In the genomic region with DNA sequence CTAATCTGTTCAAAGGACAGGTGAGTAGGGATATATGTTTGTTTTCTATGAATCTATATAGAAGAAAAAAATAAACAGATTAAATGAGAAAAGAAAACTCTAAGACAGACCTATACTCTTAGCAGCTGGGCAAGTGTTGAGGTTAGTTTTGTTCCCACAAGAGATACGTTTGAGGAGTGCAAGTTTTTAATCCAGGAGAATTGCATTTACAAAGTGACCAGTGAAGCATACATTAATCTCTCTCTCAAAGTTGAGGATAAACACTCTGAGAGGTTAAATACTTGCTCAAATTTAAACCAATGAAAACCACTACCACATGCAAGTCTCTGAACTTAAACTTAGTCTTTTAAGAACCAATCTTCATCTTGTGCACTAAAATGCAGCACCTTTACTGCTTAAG, we compare ENCODE assay signal across 9 cellular contexts.
"Had no signal": no experiment of that assay in that cellular context is flagged by ENCODE, and none has a peak within 500 bp of the region (broad histone marks: within the 10 kb centered on the region; RNA-seq: fewer than 3 reads in every experiment).

No MANE protein-coding gene starts in this region.

- DNase-seq: activated effector memory CD4-positive, alpha-beta T cell treated with anti-CD3 and anti-CD28 coated beads, Interleukin-2, amount 50 U/mL, for 16 hours; activated T-cell treated with anti-CD3 and anti-CD28 coated beads, Interleukin-2, amount 50 U/mL, for 4 hours; ovary; T-helper 2 cell had no signal

- H3K36me3 ChIP-seq: ovary, tibial nerve had no signal

- H3K9me3 ChIP-seq: ovary, tibial nerve had no signal

- H3K4me3 ChIP-seq: ovary, tibial nerve had no signal

- H3K27me3 ChIP-seq: foreskin keratinocyte, ovary, tibial nerve had no signal

- ATAC-seq: activated naive CD4-positive, alpha-beta T cell treated with anti-CD3 and anti-CD28 coated beads, Interleukin-2, amount 50 U/mL, for 72 hours; activated T-cell treated with anti-CD3 and anti-CD28 coated beads, Interleukin-2, amount 50 U/mL, for 4 hours; foreskin keratinocyte; left lobe of liver; stimulated activated effector memory CD8-positive, alpha-beta T cell treated with anti-CD3 and anti-CD28 coated beads, Interleukin-12 subunit alpha, Interleukin-12 subunit beta, amount 100 ng/mL, for 72 hours had no signal

- H3K27ac ChIP-seq: foreskin keratinocyte, ovary, tibial nerve had no signal
